Comparison of ENCODE assay signal across 17 cellular contexts in genomic region chr11:59544869-59545178, GRCh38. TPM values are rescaled to one million over a fixed set of nuclear protein-coding genes. Genes with fewer than 3 reads are reported as not detected.
DNase-seq lines count a peak whose midpoint lies in the region; ATAC-seq and TF ChIP-seq lines count a peak whose summit lies in the region.
"Had no signal": no experiment of that assay in that cellular context is flagged by ENCODE, and none has a peak within 500 bp of the region (broad histone marks: within the 10 kb centered on the region; RNA-seq: fewer than 3 reads in every experiment).

No MANE protein-coding gene starts in this region.

- peaks cover 6% of the 10 kb centered on the region for H3F3A ChIP-seq in smooth muscle cell (ENCODE audit: low read depth)

- peaks cover 12% of the 10 kb centered on the region for H3K4me1 Mint-ChIP-seq in activated naive CD8-positive, alpha-beta T cell treated with anti-CD3 and anti-CD28 coated beads, Interleukin-2, amount 50 U/mL, for 24 hours
- H3K4me1 Mint-ChIP-seq in activated naive CD8-positive, alpha-beta T cell treated with anti-CD3 and anti-CD28 coated beads for 36 hours, result peaks cover 13% of the 10 kb centered on the region

- H3K4me1 ChIP-seq in RWPE2 (ENCODE audit: insufficient read depth, poor library complexity, severe bottlenecking), result peaks cover 31% of the 10 kb centered on the region
- peaks cover 18% of the 10 kb centered on the region for H3K4me1 ChIP-seq in smooth muscle cell (ENCODE audit: low read depth)

- no peaks in the 10 kb centered on the region for H3K9me3 Mint-ChIP-seq in activated naive CD8-positive, alpha-beta T cell treated with anti-CD3 and anti-CD28 coated beads, Interleukin-2, amount 50 U/mL, for 24 hours
- no peaks in the 10 kb centered on the region for H3K9me3 Mint-ChIP-seq in activated naive CD8-positive, alpha-beta T cell treated with anti-CD3 and anti-CD28 coated beads for 36 hours

- no peaks in the 10 kb centered on the region for H3K36me3 Mint-ChIP-seq in activated naive CD8-positive, alpha-beta T cell treated with anti-CD3 and anti-CD28 coated beads, Interleukin-2, amount 50 U/mL, for 24 hours (ENCODE audit: low read depth)
- H3K36me3 Mint-ChIP-seq in activated naive CD8-positive, alpha-beta T cell treated with anti-CD3 and anti-CD28 coated beads for 36 hours, result no peaks in the 10 kb centered on the region

- H3K4me2 ChIP-seq in smooth muscle cell, result peak overlapping the region; percentile 39

- 66% methylated on average over 3 of the region's 3 CpGs for WGBS in smooth muscle cell (ENCODE audit: low lambda C conversion rate)

- peak overlapping the region; percentile 77 for H2AFZ ChIP-seq in smooth muscle cell (ENCODE audit: low read depth)

- TF ChIP-seq CTCF in RWPE2 (IDR thresholded peaks at IDR 0.05; ENCODE audit: poor library complexity, severe bottlenecking) (no peak), fibroblast of villous mesenchyme (IDR thresholded peaks at IDR 0.05; ENCODE audit: insufficient read depth, low read depth, low read length) (no peak), smooth muscle cell (IDR thresholded peaks at IDR 0.05; ENCODE audit: borderline replicate concordance, insufficient read depth, poor library complexity, severe bottlenecking) (no peak)

- no peaks in the 10 kb centered on the region for H3K27me3 Mint-ChIP-seq in activated naive CD8-positive, alpha-beta T cell treated with anti-CD3 and anti-CD28 coated beads, Interleukin-2, amount 50 U/mL, for 24 hours
- no peaks in the 10 kb centered on the region for H3K27me3 Mint-ChIP-seq in activated naive CD8-positive, alpha-beta T cell treated with anti-CD3 and anti-CD28 coated beads for 36 hours

- H3K27me3 ChIP-seq in RWPE2 (ENCODE audit: insufficient read depth, poor library complexity, severe bottlenecking) (no peaks in the 10 kb centered on the region), smooth muscle cell (ENCODE audit: low read depth) (no peaks in the 10 kb centered on the region)

- no peak for DNase-seq in activated naive CD8-positive, alpha-beta T cell treated with anti-CD3 and anti-CD28 coated beads, Interleukin-2, amount 50 U/mL, for 24 hours
- DNase-seq in activated naive CD8-positive, alpha-beta T cell treated with anti-CD3 and anti-CD28 coated beads for 36 hours, result no peak
- DNase-seq in RWPE2 (ENCODE audit: low spot score) (no peak), fibroblast of villous mesenchyme (ENCODE audit: low read depth) (no peak), smooth muscle cell (lab: John Stamatoyannopoulos, UW; ENCODE audit: unreplicated experiment) (no peak), DMS79 treated with DMSO at 0.1 percent for 48 hours (lab: John Stamatoyannopoulos, UW) (no peak), cerebellar cortex (ENCODE audit: low spot score) (no peak)
- DNase-seq in activated naive CD4-positive, alpha-beta T cell treated with anti-CD3 and anti-CD28 coated beads, Interleukin-2, amount 50 U/mL, for 16 hours, result no peak
- DNase-seq: AML-193, GDM1, GOT3, Karpas-422, NCI-H1417, NCI-H510A, RPMI8226 had no signal

- H3K36me3 ChIP-seq in RWPE2 (ENCODE audit: low read depth) (no peaks in the 10 kb centered on the region), smooth muscle cell (ENCODE audit: low read depth) (no peaks in the 10 kb centered on the region)

- H3K79me2 ChIP-seq in smooth muscle cell (ENCODE audit: low read depth), result no peaks in the 10 kb centered on the region

- peak overlapping the region; percentile 42 for H3K27ac Mint-ChIP-seq in activated naive CD8-positive, alpha-beta T cell treated with anti-CD3 and anti-CD28 coated beads, Interleukin-2, amount 50 U/mL, for 24 hours
- no peak overlapping the region for H3K27ac Mint-ChIP-seq in activated naive CD8-positive, alpha-beta T cell treated with anti-CD3 and anti-CD28 coated beads for 36 hours

- ATAC-seq in activated naive CD8-positive, alpha-beta T cell treated with anti-CD3 and anti-CD28 coated beads, Interleukin-2, amount 50 U/mL, for 24 hours, result no peak
- no peak for ATAC-seq in RWPE2 (ENCODE audit: low read depth)
- ATAC-seq: HepG2 had no signal

- H3K4me3 ChIP-seq in RWPE2 (ENCODE audit: severe bottlenecking) (no peak overlapping the region), fibroblast of villous mesenchyme (ENCODE audit: low read depth, low read length) (peak overlapping the region; percentile 45), smooth muscle cell (no peak overlapping the region)

- no peak overlapping the region for H3K4me3 Mint-ChIP-seq in activated naive CD8-positive, alpha-beta T cell treated with anti-CD3 and anti-CD28 coated beads, Interleukin-2, amount 50 U/mL, for 24 hours
- no peak overlapping the region for H3K4me3 Mint-ChIP-seq in activated naive CD8-positive, alpha-beta T cell treated with anti-CD3 and anti-CD28 coated beads for 36 hours

- H3K9me3 ChIP-seq in RWPE2 (ENCODE audit: severe bottlenecking) (no peaks in the 10 kb centered on the region), smooth muscle cell (replicated peaks; ENCODE audit: low read depth) (no peaks in the 10 kb centered on the region)

- peak overlapping the region; percentile 39 for H3K9ac ChIP-seq in smooth muscle cell (ENCODE audit: low read depth)

- H4K20me1 ChIP-seq in smooth muscle cell (ENCODE audit: low read depth), result no peaks in the 10 kb centered on the region

- H3K27ac ChIP-seq in RWPE2 (ENCODE audit: poor library complexity, severe bottlenecking), result peak overlapping the region; percentile 74
- peak overlapping the region; percentile 83 for H3K27ac ChIP-seq in smooth muscle cell (ENCODE audit: low read depth)

RNA-seq across cellular contexts. Expression of gene OR4D9, which starts 33.5 kb away (rescaled TPM):
- total RNA-seq in activated naive CD8-positive, alpha-beta T cell treated with anti-CD3 and anti-CD28 coated beads for 36 hours, result not detected
- total RNA-seq in fibroblast of villous mesenchyme, result under 0.01 TPM in 1 of 2 replicates, not detected in the other
- not detected in 2 replicates for total RNA-seq in smooth muscle cell
- polyA plus RNA-seq in smooth muscle cell, result not detected in 2 replicates
- total RNA-seq: HepG2, SK-MEL-5 had no signal
- polyA plus RNA-seq: HepG2 had no signal

RNA-seq across cellular contexts. Expression of gene OR4D11, which starts 41.4 kb away (rescaled TPM):
- total RNA-seq in activated naive CD8-positive, alpha-beta T cell treated with anti-CD3 and anti-CD28 coated beads for 36 hours, result not detected
- total RNA-seq in fibroblast of villous mesenchyme (not detected in 2 replicates), smooth muscle cell (not detected in 2 replicates)
- not detected in 2 replicates for polyA plus RNA-seq in smooth muscle cell
- total RNA-seq: HepG2, SK-MEL-5 had no signal
- polyA plus RNA-seq: HepG2 had no signal
